Comparison of ENCODE assay signal across 10 cellular contexts in the genomic region with DNA sequence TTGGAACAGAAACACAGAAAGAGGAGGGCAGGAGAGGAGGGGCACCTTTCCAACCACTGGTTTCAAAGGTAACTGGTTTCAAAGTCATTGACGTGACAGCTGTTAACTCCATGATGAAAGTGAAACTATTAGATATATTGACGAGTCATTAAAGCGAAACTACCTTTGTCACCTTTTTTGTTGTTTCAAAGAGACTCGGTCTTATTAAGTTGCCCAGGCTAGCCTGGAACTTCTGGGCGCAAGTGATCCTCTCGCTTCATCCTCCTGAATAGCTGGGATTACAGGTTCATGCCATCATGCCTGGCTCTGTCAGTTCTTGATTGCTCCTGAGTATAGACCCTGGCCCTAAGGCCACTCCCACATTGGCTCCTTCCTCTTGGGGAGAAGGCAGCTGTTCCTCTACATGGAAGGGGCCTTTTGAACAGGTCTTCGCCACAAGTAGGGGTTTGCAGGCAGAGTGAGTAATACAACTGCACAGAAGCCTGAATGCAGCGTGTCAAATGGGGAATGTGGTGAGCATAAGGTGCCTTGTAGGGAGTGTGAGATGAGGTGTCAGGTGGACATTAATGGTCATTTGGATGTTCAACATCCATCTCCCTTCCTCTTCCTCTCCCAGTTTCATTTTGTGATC. TPM values are rescaled to one million over a fixed set of nuclear protein-coding genes. Genes with fewer than 3 reads are reported as not detected.
DNase-seq lines count a peak whose midpoint lies in the region; ATAC-seq and TF ChIP-seq lines count a peak whose summit lies in the region.
"Had no signal": no experiment of that assay in that cellular context is flagged by ENCODE, and none has a peak within 500 bp of the region (broad histone marks: within the 10 kb centered on the region; RNA-seq: fewer than 3 reads in every experiment).

No MANE protein-coding gene starts in this region.

- ATAC-seq in GM18867 (IDR thresholded peaks at IDR 0.05; ENCODE audit: unreplicated experiment) (peak; percentile 74), GM21528 (IDR thresholded peaks at IDR 0.05; ENCODE audit: low FRiP score, unreplicated experiment) (peak; percentile 83), HG03460 (IDR thresholded peaks at IDR 0.05; ENCODE audit: unreplicated experiment) (peak; percentile 62), natural killer cell (peak; percentile 61 to 69 (median 68))

- H3K36me3 Mint-ChIP-seq in natural killer cell: no peaks in the 10 kb centered on the region

- peak; percentile 17 for DNase-seq in natural killer cell
- DNase-seq in midbrain (lab: John Stamatoyannopoulos, UW): no peak
- no peak for DNase-seq in kidney glomerular epithelial cell (lab: John Stamatoyannopoulos, UW)
- no peak for DNase-seq in AG08395 (ENCODE audit: low spot score)
- DNase-seq: mesendoderm; NCI-H1417; stimulated activated CD4-positive, alpha-beta T cell treated with anti-CD3 and anti-CD28 coated beads, Interleukin-2, amount 100 ng/mL, for 48 hours had no signal

- TF ChIP-seq CTCF in natural killer cell (IDR thresholded peaks at IDR 0.05): no peak

- no peaks in the 10 kb centered on the region for H3K27me3 Mint-ChIP-seq in natural killer cell (ENCODE audit: low read depth in 2 of 2)

- peak overlapping the region; percentile 65 for H3K4me3 Mint-ChIP-seq in natural killer cell

- no peaks in the 10 kb centered on the region for H3K9me3 Mint-ChIP-seq in natural killer cell

- H3K4me1 Mint-ChIP-seq in natural killer cell: peaks cover 36 to 48% of the 10 kb centered on the region in 2 donors

- H3K27ac Mint-ChIP-seq in natural killer cell: peak overlapping the region; percentile 78 to 80

- intact Hi-C loops in natural killer cell (cut with micrococcal nuclease): loop anchor here (1.0 kb wide), 1 partner anchor 14 kb away; the partner anchor contains the start of gene GRK6

RNA-seq across cellular contexts. Expression of gene F12, which starts 3.4 kb away (rescaled TPM):
- total RNA-seq in natural killer cell: 1 to 10 TPM in 1 of 3 donors, under 1 TPM in 2; 0.66 to 1.7 (median 0.93) TPM

RNA-seq across cellular contexts. Expression of gene PFN3, which starts 12.3 kb away (rescaled TPM):
- total RNA-seq in natural killer cell: not detected

RNA-seq across cellular contexts. Expression of gene GRK6, which starts 13.8 kb away (rescaled TPM):
- 100 to 1,000 TPM; 173 to 221 (median 190) TPM for total RNA-seq in natural killer cell

RNA-seq across cellular contexts. Expression of gene SLC34A1, which starts 28.5 kb away (rescaled TPM):
- total RNA-seq in natural killer cell: under 1 TPM; 0.50 to 0.66 (median 0.63) TPM

RNA-seq across cellular contexts. Expression of gene PRR7, which starts 33.9 kb away (rescaled TPM):
- 10 to 100 TPM; 21.6 to 27.9 (median 23.3) TPM for total RNA-seq in natural killer cell
